In genomic region chr13:47044842-47045241, GRCh38 we compare ENCODE assay signal across 28 cellular contexts.
"Had no signal": no experiment of that assay in that cellular context is flagged by ENCODE, and none has a peak within 500 bp of the region (broad histone marks: within the 10 kb centered on the region; RNA-seq: fewer than 3 reads in every experiment).

No MANE protein-coding gene starts in this region.

- H3K36me3 ChIP-seq: MG63, Peyer's patch, SJSA1 had no signal

- ATAC-seq: activated CD8-positive, alpha-beta T cell treated with anti-CD3 and anti-CD28 coated beads, Interleukin-2, amount 10 ng/mL, durations not matched to agents 7 days and 5 days; body of pancreas; PC-3; SK-N-SH treated with all-trans-retinoic acid at 6 μM for 48 hours had no signal

- DNase-seq: activated CD4-positive, alpha-beta T cell treated with anti-CD3 and anti-CD28 coated beads, Interleukin-2, amount 10 ng/mL, durations not matched to agents 24 days and 14 days; activated CD4-positive, alpha-beta T cell treated with anti-CD3 and anti-CD28 coated beads, Interleukin-2, amount 50 U/mL, for 4 hours; activated CD8-positive, alpha-beta T cell treated with anti-CD3 and anti-CD28 coated beads, Interleukin-2, amount 10 ng/mL, durations not matched to agents 7 days and 5 days; activated gamma-delta T cell; activated naive CD4-positive, alpha-beta T cell treated with Interleukin-2 at 50 U/mL for 16 hours; activated naive CD8-positive, alpha-beta T cell treated with anti-CD3 and anti-CD28 coated beads, Interleukin-2, amount 10 ng/mL, durations not matched to agents 7 days and 5 days; activated T-cell treated with anti-CD3 and anti-CD28 coated beads, Interleukin-2, amount 50 U/mL, for 24 hours; body of pancreas; caudate nucleus; cerebellar nuclear complex; Karpas-422; KBM-7; MG63; NCI-H1048; NCI-H1105 treated with DMSO at 0.1 percent for 48 hours; NCI-H1436; NCI-H1694; NCI-H1930; NCI-H2081 treated with DMSO at 0.1 percent for 48 hours; NCI-H345; NCI-H524 treated with DMSO at 0.1 percent for 48 hours; NK-92 treated with Interleukin-12 subunit alpha and Interleukin-12 subunit beta, amount 100 ng/mL, for 24 hours; Peyer's patch; RPMI8226; SHP77 treated with DMSO at 0.1 percent for 48 hours had no signal

- H3K27me3 ChIP-seq: body of pancreas, MG63, Peyer's patch, SJSA1 had no signal

- H3K27ac ChIP-seq: body of pancreas, Peyer's patch, SJSA1 had no signal

- H3K4me3 ChIP-seq: body of pancreas, MG63, Peyer's patch, SJSA1 had no signal
